In the genomic region with DNA sequence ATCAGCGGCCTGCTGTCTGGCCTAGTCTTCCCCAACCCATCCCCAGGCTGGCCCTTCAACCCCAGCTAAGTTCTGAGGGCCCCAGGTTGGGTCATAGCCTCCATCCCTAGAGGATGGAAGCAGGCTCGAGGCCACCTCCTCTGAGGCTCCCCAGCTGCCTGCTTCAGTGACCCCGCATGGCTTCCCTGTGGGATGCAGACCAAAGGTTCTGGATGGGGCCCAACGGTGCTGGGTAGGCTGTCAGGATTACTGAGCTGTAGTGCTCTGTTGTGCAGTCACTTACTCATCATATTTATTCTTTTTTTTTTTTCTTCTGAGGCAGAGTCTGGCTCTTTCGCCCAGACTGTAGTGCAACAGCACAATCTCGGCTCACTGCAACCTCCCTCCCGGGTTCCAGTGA, we compare ENCODE assay signal across 12 cellular contexts.
A peak's percentile ranks its signal among the peaks of the same experiment; 100 is the strongest.
DNase-seq lines count a peak whose midpoint lies in the region; ATAC-seq and TF ChIP-seq lines count a peak whose summit lies in the region.
"Had no signal": no experiment of that assay in that cellular context is flagged by ENCODE, and none has a peak within 500 bp of the region (broad histone marks: within the 10 kb centered on the region; RNA-seq: fewer than 3 reads in every experiment).

No MANE protein-coding gene starts in this region.

- TF ChIP-seq CTCF in astrocyte of the spinal cord (IDR thresholded peaks at IDR 0.05; ENCODE audit: low read depth, low read length) = no peak
- TF ChIP-seq CTCF in heart left ventricle (IDR thresholded peaks at IDR 0.05) = no peak
- TF ChIP-seq CTCF in ovary (IDR thresholded peaks at IDR 0.05) = no peak

- H3K4me3 ChIP-seq in astrocyte of the spinal cord (ENCODE audit: low read depth, low read length) = no peak overlapping the region
- no peak overlapping the region for H3K4me3 ChIP-seq in heart left ventricle
- no peak overlapping the region for H3K4me3 ChIP-seq in ovary
- H3K4me3 ChIP-seq in CD8-positive, alpha-beta memory T cell (ENCODE audit: low read length) = no peak overlapping the region
- H3K4me3 ChIP-seq: upper lobe of right lung had no signal

- intact Hi-C loops in heart left ventricle (cut with DNase I) (no loop called here), ovary (cut with DNase I) (loop anchor here in 1 of 4 donors (5.0 kb wide), 1 partner anchor 91 kb away; a partner anchor contains a TSS)

- no peaks in the 10 kb centered on the region for H3K9me3 Mint-ChIP-seq in CD8-positive, alpha-beta memory T cell

- H3K4me1 ChIP-seq in heart left ventricle (peaks cover 2 to 37% (median 24%) of the 10 kb centered on the region in 12 donors), ovary (ENCODE audit: insufficient read depth) (peaks cover 29% of the 10 kb centered on the region)
- peaks cover 5% of the 10 kb centered on the region for H3K4me1 ChIP-seq in CD8-positive, alpha-beta memory T cell (ENCODE audit: insufficient read depth, low read length)

- H3K27me3 ChIP-seq in heart left ventricle = no peaks in the 10 kb centered on the region
- H3K27me3 ChIP-seq in ovary = no peaks in the 10 kb centered on the region
- no peaks in the 10 kb centered on the region for H3K27me3 ChIP-seq in CD8-positive, alpha-beta memory T cell (ENCODE audit: insufficient read depth, low read length, poor library complexity, severe bottlenecking)
- H3K27me3 ChIP-seq: upper lobe of right lung had no signal

- peak in 3 of 4 donors; percentile 10 to 49 (median 22) for ATAC-seq in heart left ventricle

- CTCF ChIA-PET in CD8-positive, alpha-beta memory T cell (lab: Charles Lee) = interaction anchor here (0.9 to 1.3 kb wide), 3 partner anchors 13 to 134 kb away, joined by 3 read pairs; no protein-coding TSS in a partner anchor

- no peak overlapping the region for H3K27ac Mint-ChIP-seq in CD8-positive, alpha-beta memory T cell

- no peaks in the 10 kb centered on the region for H3K9me3 ChIP-seq in heart left ventricle
- no peaks in the 10 kb centered on the region for H3K9me3 ChIP-seq in ovary
- H3K9me3 ChIP-seq in CD8-positive, alpha-beta memory T cell (ENCODE audit: low read length) = no peaks in the 10 kb centered on the region
- H3K9me3 ChIP-seq: upper lobe of right lung had no signal

- H3K4me3 Mint-ChIP-seq in CD8-positive, alpha-beta memory T cell = no peak overlapping the region

- peaks cover 12 to 17% (median 13%) of the 10 kb centered on the region in 3 donors for H3K4me1 Mint-ChIP-seq in CD8-positive, alpha-beta memory T cell

- no peaks in the 10 kb centered on the region for H3K36me3 ChIP-seq in heart left ventricle
- H3K36me3 ChIP-seq in ovary = no peaks in the 10 kb centered on the region
- H3K36me3 ChIP-seq in CD8-positive, alpha-beta memory T cell (ENCODE audit: insufficient read depth, low read length) = no peaks in the 10 kb centered on the region
- H3K36me3 ChIP-seq: upper lobe of right lung, WERI-Rb-1 had no signal

- no peak for TF ChIP-seq EP300 in ovary (IDR thresholded peaks at IDR 0.05)

- H3K36me3 Mint-ChIP-seq in CD8-positive, alpha-beta memory T cell = no peaks in the 10 kb centered on the region

- in situ Hi-C loops in astrocyte of the spinal cord (cut with HindIII; ENCODE audit: low sequenced_read_pairs) = no loop called here

- DNase-seq in EH (ENCODE audit: low read depth) (peak; percentile 42), astrocyte of the spinal cord (ENCODE audit: low read depth, low spot score) (peak; percentile 59), heart left ventricle (peak in 3 of 5 donors; percentile 69 to 74 (median 70)), ovary (peak; percentile 75 to 81 (median 77)), GDM1 (lab: John Stamatoyannopoulos, UW) (no peak), DMS53 (lab: John Stamatoyannopoulos, UW) (no peak), NCI-H1092 treated with DMSO at 0.1 percent for 48 hours (lab: John Stamatoyannopoulos, UW) (no peak)
- DNase-seq in CD8-positive, alpha-beta memory T cell = no peak
- DNase-seq: activated CD8-positive, alpha-beta memory T cell treated with anti-CD3 and anti-CD28 coated beads, Interleukin-2, amount 50 U/mL, for 4 hours; activated naive CD4-positive, alpha-beta T cell treated with anti-CD3 and anti-CD28 coated beads, Interleukin-2, amount 50 U/mL, for 16 hours; upper lobe of right lung; WERI-Rb-1 had no signal

- POLR2A ChIA-PET in CD8-positive, alpha-beta memory T cell (lab: Charles Lee) = no interaction called here

- TF ChIP-seq POLR2A in heart left ventricle (IDR thresholded peaks at IDR 0.05) (no peak), ovary (IDR thresholded peaks at IDR 0.05) (no peak)

- peak overlapping the region in 5 of 12 donors; percentile 1 to 63 (median 23) for H3K27ac ChIP-seq in heart left ventricle
- peak overlapping the region; percentile 8 to 76 for H3K27ac ChIP-seq in ovary
- H3K27ac ChIP-seq in CD8-positive, alpha-beta memory T cell (ENCODE audit: low read depth, low read length) = no peak overlapping the region
- H3K27ac ChIP-seq: upper lobe of right lung, WERI-Rb-1 had no signal

- no peaks in the 10 kb centered on the region for H3K27me3 Mint-ChIP-seq in CD8-positive, alpha-beta memory T cell

- 65 to 75% (median 72%) methylated on average over 7 of the region's 7 CpGs for WGBS in heart left ventricle, 4 donors
- 28 to 33% (median 28%) methylated on average over 7 of the region's 7 CpGs for WGBS in ovary, 3 donors

Comparison
In these comparisons a context has a peak if more than half of its experiments do, and no peak if none do; other contexts are left out.
1. DNase-seq: peak in EH (single experiment), astrocyte of the spinal cord (single experiment), heart left ventricle (3 of 5) and ovary (5 of 5); none in GDM1 (single experiment), CD8-positive, alpha-beta memory T cell (0 of 5), DMS53 (single experiment) and NCI-H1092 treated with DMSO at 0.1 percent for 48 hours (single experiment).